ENCODE assay signal across 15 cellular contexts in genomic region chr4:26557164-26557563, GRCh38. TPM values are rescaled to one million over a fixed set of nuclear protein-coding genes. Genes with fewer than 3 reads are reported as not detected.
A peak's percentile ranks its signal among the peaks of the same experiment; 100 is the strongest.
DNase-seq lines count a peak whose midpoint lies in the region; ATAC-seq and TF ChIP-seq lines count a peak whose summit lies in the region.
"Had no signal": no experiment of that assay in that cellular context is flagged by ENCODE, and none has a peak within 500 bp of the region (broad histone marks: within the 10 kb centered on the region; RNA-seq: fewer than 3 reads in every experiment).

No MANE protein-coding gene starts in this region.

- TF ChIP-seq CTCF in fibroblast of pulmonary artery (IDR thresholded peaks at IDR 0.05; ENCODE audit: low read length, missing control alignments): no peak
- TF ChIP-seq CTCF in CD8-positive, alpha-beta T cell (IDR thresholded peaks at IDR 0.05): no peak

- peak; percentile 35 for ATAC-seq in left ventricle myocardium superior
- no peak for ATAC-seq in Right ventricle myocardium superior (ENCODE audit: poor library complexity)
- no peak for ATAC-seq in CD8-positive, alpha-beta T cell
- ATAC-seq in HG03354 (IDR thresholded peaks at IDR 0.05; ENCODE audit: poor library complexity, severe bottlenecking, unreplicated experiment): no peak
- ATAC-seq: activated T-helper 17 cell treated with anti-CD3 and anti-CD28 coated beads, Interleukin-2, amount 50 U/mL, for 72 hours had no signal

- H3K36me3 Mint-ChIP-seq in CD8-positive, alpha-beta T cell: no peaks in the 10 kb centered on the region

- CTCF ChIA-PET in CD8-positive, alpha-beta T cell (lab: Charles Lee): no interaction called here

- H3K27me3 ChIP-seq in SJSA1 (replicated peaks): no peaks in the 10 kb centered on the region
- no peaks in the 10 kb centered on the region for H3K27me3 ChIP-seq in CD8-positive, alpha-beta T cell (ENCODE audit: insufficient read depth, low read length)
- H3K27me3 ChIP-seq: colonic mucosa had no signal

- H3K4me1 Mint-ChIP-seq in CD8-positive, alpha-beta T cell (ENCODE audit: low read depth): no peaks in the 10 kb centered on the region
- H3K4me1 Mint-ChIP-seq: activated T-helper 17 cell treated with anti-CD3 and anti-CD28 coated beads, Interleukin-2, amount 50 U/mL, for 72 hours; B cell had no signal

- H3K36me3 ChIP-seq in SJSA1: no peaks in the 10 kb centered on the region
- no peaks in the 10 kb centered on the region for H3K36me3 ChIP-seq in CD8-positive, alpha-beta T cell (ENCODE audit: insufficient read depth, low read length)
- H3K36me3 ChIP-seq: colonic mucosa, prostate gland had no signal

- POLR2A ChIA-PET in CD8-positive, alpha-beta T cell (lab: Charles Lee): no interaction called here

- intact Hi-C loops in left ventricle myocardium superior (cut with micrococcal nuclease): no loop called here
- intact Hi-C loops in Right ventricle myocardium superior (cut with DNase I): no loop called here
- intact Hi-C loops in CD8-positive, alpha-beta T cell (cut with DNase I, micrococcal nuclease): no loop called here

- no peak overlapping the region for H3K27ac ChIP-seq in SJSA1
- H3K27ac ChIP-seq in CD8-positive, alpha-beta T cell (ENCODE audit: low read depth, low read length): no peak overlapping the region
- H3K27ac ChIP-seq: colonic mucosa, prostate gland had no signal

- DNase-seq in left ventricle myocardium superior (peak; percentile 26), Right ventricle myocardium superior (no peak), SJSA1 (ENCODE audit: low read depth in 1 of 2, low spot score in 2 of 2) (peak; percentile 31 to 43), fibroblast of pulmonary artery (ENCODE audit: low read depth) (peak; percentile 51), HuH-7.5 (ENCODE audit: low spot score) (no peak)
- DNase-seq in effector CD4-positive, alpha-beta T cell: no peak
- no peak for DNase-seq in CD8-positive, alpha-beta T cell
- DNase-seq: activated CD4-positive, alpha-beta T cell treated with anti-CD3 and anti-CD28 coated beads for 4 hours; colonic mucosa; head of caudate nucleus; substantia nigra had no signal

- no peak overlapping the region for H3K27ac Mint-ChIP-seq in CD8-positive, alpha-beta T cell
- H3K27ac Mint-ChIP-seq: activated T-helper 17 cell treated with anti-CD3 and anti-CD28 coated beads, Interleukin-2, amount 50 U/mL, for 72 hours; B cell had no signal

- peaks cover 24% of the 10 kb centered on the region for H3K27me3 Mint-ChIP-seq in CD8-positive, alpha-beta T cell (ENCODE audit: low read depth)

- peaks cover 12% of the 10 kb centered on the region for H3K9me3 Mint-ChIP-seq in CD8-positive, alpha-beta T cell

- no peak overlapping the region for H3K4me3 ChIP-seq in SJSA1
- H3K4me3 ChIP-seq in fibroblast of pulmonary artery (replicated peaks; ENCODE audit: low read depth, low read length): no peak overlapping the region
- no peak overlapping the region for H3K4me3 ChIP-seq in CD8-positive, alpha-beta T cell (ENCODE audit: low read depth, low read length)
- H3K4me3 ChIP-seq: colonic mucosa, prostate gland had no signal

- H3K9me3 ChIP-seq in SJSA1 (replicated peaks): no peaks in the 10 kb centered on the region
- no peaks in the 10 kb centered on the region for H3K9me3 ChIP-seq in CD8-positive, alpha-beta T cell (ENCODE audit: low read length)
- H3K9me3 ChIP-seq: colonic mucosa, prostate gland had no signal

- peaks cover 4% of the 10 kb centered on the region; the same call in 1 of the 2 replicates for H3K4me1 ChIP-seq in SJSA1 (replicated peaks)
- H3K4me1 ChIP-seq in CD8-positive, alpha-beta T cell (ENCODE audit: insufficient read depth, low read length): no peaks in the 10 kb centered on the region
- H3K4me1 ChIP-seq: colonic mucosa, prostate gland had no signal

- H3K4me3 Mint-ChIP-seq in CD8-positive, alpha-beta T cell: no peak overlapping the region
- H3K4me3 Mint-ChIP-seq: activated T-helper 17 cell treated with anti-CD3 and anti-CD28 coated beads, Interleukin-2, amount 50 U/mL, for 72 hours; B cell had no signal

RNA-seq across cellular contexts. Expression of gene TBC1D19, which starts 26.7 kb away (rescaled TPM):
- total RNA-seq in left ventricle myocardium superior: 6.5 TPM
- 7.7 TPM for total RNA-seq in Right ventricle myocardium superior
- 8.4 and 9.7 TPM in 2 replicates for total RNA-seq in SJSA1 (2014; rRNA removed; shearing (Covaris generic))
- 1 to 10 TPM; 3.4 to 4.4 TPM for total RNA-seq in CD8-positive, alpha-beta T cell

Comparison
In these comparisons a context has a peak if more than half of its experiments do, and no peak if none do; other contexts are left out.
1. DNase-seq: peak in left ventricle myocardium superior (single experiment), SJSA1 (2 of 2) and fibroblast of pulmonary artery (single experiment); none in Right ventricle myocardium superior (single experiment), effector CD4-positive, alpha-beta T cell (single experiment), HuH-7.5 (single experiment) and CD8-positive, alpha-beta T cell (0 of 7).